1 cellular context compared by ENCODE assay signal in the genomic region with DNA sequence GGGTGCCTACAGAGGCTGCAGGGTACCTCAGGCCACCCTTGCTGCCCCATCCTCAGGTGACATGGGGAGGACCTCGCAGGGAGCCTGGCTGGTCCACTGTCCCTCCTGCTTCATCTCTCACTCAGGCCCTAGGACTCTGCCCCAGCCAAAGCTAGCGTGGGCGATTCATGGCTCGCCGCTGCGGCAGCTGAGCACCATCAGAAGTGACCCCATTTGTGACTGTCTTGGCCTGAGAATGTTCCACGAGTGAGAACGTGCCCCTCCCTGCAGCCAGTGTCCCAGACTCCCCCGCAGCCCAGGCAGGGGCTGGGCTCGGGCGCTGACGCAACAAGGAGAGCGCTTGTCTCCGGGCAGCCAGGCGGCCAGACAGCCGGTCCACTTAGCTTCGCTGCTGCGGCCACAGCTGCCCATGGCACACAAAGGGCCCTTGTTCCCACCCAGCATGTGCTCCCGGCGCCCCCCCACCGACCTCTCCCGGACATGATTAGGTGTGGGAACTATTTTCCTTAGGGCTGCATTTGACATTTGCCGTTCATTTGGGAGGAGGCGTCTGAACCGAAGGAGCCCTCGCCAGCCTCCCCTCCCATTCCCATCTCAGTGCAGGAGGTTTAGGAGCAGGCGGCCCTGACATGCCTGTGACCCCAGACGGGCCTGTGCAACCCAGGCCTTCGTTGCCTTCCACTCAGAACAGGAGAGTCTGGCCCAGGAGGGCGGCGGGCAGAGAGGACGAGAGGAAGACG.
TF ChIP-seq lines count a peak whose summit lies in the region.

No MANE protein-coding gene starts in this region.

TF ChIP-seq in HepG2, 621 proteins besides CTCF, POLR2A, EP300 and RAD21 (continued from another document and continues in another):
- TF ChIP-seq RAD51 (IDR thresholded peaks at IDR 0.05; ENCODE audit: borderline replicate concordance) (no peak), NRL (CRISPR knock-in tag; IDR thresholded peaks at IDR 0.05; ENCODE audit: borderline replicate concordance) (no peak), CHCHD3 (CRISPR knock-in tag; IDR thresholded peaks at IDR 0.05) (no peak), ZNF543 (CRISPR knock-in tag; IDR thresholded peaks at IDR 0.05) (no peak), CENPBD1 (CRISPR knock-in tag; IDR thresholded peaks at IDR 0.05; ENCODE audit: borderline replicate concordance, low read depth) (no peak), ZNF724P (CRISPR knock-in tag; IDR thresholded peaks at IDR 0.05; ENCODE audit: borderline replicate concordance) (no peak), TRIM24 (CRISPR knock-in tag; IDR thresholded peaks at IDR 0.05) (no peak), MIER2 (CRISPR knock-in tag; IDR thresholded peaks at IDR 0.05) (no peak), ZNF280B (CRISPR knock-in tag; IDR thresholded peaks at IDR 0.05; ENCODE audit: borderline replicate concordance) (0 out of 2 replicates have a peak, but pooled peaks have one; percentile 30), MBNL3 (CRISPR knock-in tag; conservative IDR thresholded peaks at IDR 0.05) (no peak), THAP11 (CRISPR knock-in tag; IDR thresholded peaks at IDR 0.05) (peak; percentile 50; the same call in 1 of the 2 replicates), ZNF780A (CRISPR knock-in tag; IDR thresholded peaks at IDR 0.05) (no peak; the same call in 1 of the 2 replicates), ZFP36L2 (CRISPR knock-in tag; IDR thresholded peaks at IDR 0.05) (no peak), USF2 (IDR thresholded peaks at IDR 0.05; ENCODE audit: low read depth, low read length) (no peak), USF2 (CRISPR knock-in tag; IDR thresholded peaks at IDR 0.05; ENCODE audit: borderline replicate concordance) (no peak; the same call in 1 of the 2 replicates), GLI4 (CRISPR knock-in tag; IDR thresholded peaks at IDR 0.05; ENCODE audit: borderline replicate concordance) (no peak), CCAR2 (optimal IDR thresholded peaks at IDR 0.05; ENCODE audit: low read depth, low read length) (no peak), POGZ (CRISPR knock-in tag; IDR thresholded peaks at IDR 0.05) (0 out of 2 replicates have a peak, but pooled peaks have one; percentile 14), ZSCAN31 (CRISPR knock-in tag; IDR thresholded peaks at IDR 0.05; ENCODE audit: low read depth) (0 out of 2 replicates have a peak, but pooled peaks have one; percentile 63), SRSF1 (optimal IDR thresholded peaks at IDR 0.05; ENCODE audit: low read depth, low read length) (no peak), FOXM1 (CRISPR knock-in tag; IDR thresholded peaks at IDR 0.05) (no peak), SNAPC2 (CRISPR knock-in tag; IDR thresholded peaks at IDR 0.05) (no peak), ATF7 (IDR thresholded peaks at IDR 0.05) (no peak), ATF7 (CRISPR knock-in tag; IDR thresholded peaks at IDR 0.05) (0 out of 2 replicates have a peak, but pooled peaks have one; percentile 29), THRA (CRISPR knock-in tag; IDR thresholded peaks at IDR 0.05; ENCODE audit: borderline replicate concordance) (peak; percentile 70; the same call in 1 of the 2 replicates), ZFP36 (IDR thresholded peaks at IDR 0.05; ENCODE audit: borderline replicate concordance, low read depth, low read length, partially characterized antibody) (no peak), ZNF615 (CRISPR knock-in tag; IDR thresholded peaks at IDR 0.05; ENCODE audit: borderline replicate concordance) (no peak), RXRB (CRISPR knock-in tag; IDR thresholded peaks at IDR 0.05; ENCODE audit: borderline replicate concordance) (no peak; the same call in 1 of the 2 replicates), HNF4G (IDR thresholded peaks at IDR 0.05; ENCODE audit: borderline replicate concordance, low read depth, low read length) (no peak; the same call in 1 of the 2 replicates), HNF4G (CRISPR knock-in tag; IDR thresholded peaks at IDR 0.05; ENCODE audit: borderline replicate concordance, low read depth) (no peak), BRD4 (CRISPR knock-in tag; IDR thresholded peaks at IDR 0.05) (no peak), ZNF776 (CRISPR knock-in tag; IDR thresholded peaks at IDR 0.05) (peak; percentile 9), HNRNPUL1 (IDR thresholded peaks at IDR 0.05; ENCODE audit: low read depth, low read length) (no peak), PREB (CRISPR knock-in tag; IDR thresholded peaks at IDR 0.05) (0 out of 2 replicates have a peak, but pooled peaks have one; percentile 57), ZSCAN20 (CRISPR knock-in tag; IDR thresholded peaks at IDR 0.05; ENCODE audit: borderline replicate concordance) (no peak), ERF (CRISPR knock-in tag; IDR thresholded peaks at IDR 0.05) (0 out of 2 replicates have a peak, but pooled peaks have one; percentile 25), RFXANK (CRISPR knock-in tag; IDR thresholded peaks at IDR 0.05) (no peak), TSC22D2 (CRISPR knock-in tag; IDR thresholded peaks at IDR 0.05; ENCODE audit: borderline replicate concordance) (no peak), TEAD2 (CRISPR knock-in tag; IDR thresholded peaks at IDR 0.05) (no peak), RBFOX2 (IDR thresholded peaks at IDR 0.05; ENCODE audit: low read depth, low read length) (peak; percentile 70)
- TF ChIP-seq, protein P1, sequence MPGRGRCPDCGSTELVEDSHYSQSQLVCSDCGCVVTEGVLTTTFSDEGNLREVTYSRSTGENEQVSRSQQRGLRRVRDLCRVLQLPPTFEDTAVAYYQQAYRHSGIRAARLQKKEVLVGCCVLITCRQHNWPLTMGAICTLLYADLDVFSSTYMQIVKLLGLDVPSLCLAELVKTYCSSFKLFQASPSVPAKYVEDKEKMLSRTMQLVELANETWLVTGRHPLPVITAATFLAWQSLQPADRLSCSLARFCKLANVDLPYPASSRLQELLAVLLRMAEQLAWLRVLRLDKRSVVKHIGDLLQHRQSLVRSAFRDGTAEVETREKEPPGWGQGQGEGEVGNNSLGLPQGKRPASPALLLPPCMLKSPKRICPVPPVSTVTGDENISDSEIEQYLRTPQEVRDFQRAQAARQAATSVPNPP (CRISPR knock-in tag; IDR thresholded peaks at IDR 0.05) = no peak
- TF ChIP-seq, protein P2, sequence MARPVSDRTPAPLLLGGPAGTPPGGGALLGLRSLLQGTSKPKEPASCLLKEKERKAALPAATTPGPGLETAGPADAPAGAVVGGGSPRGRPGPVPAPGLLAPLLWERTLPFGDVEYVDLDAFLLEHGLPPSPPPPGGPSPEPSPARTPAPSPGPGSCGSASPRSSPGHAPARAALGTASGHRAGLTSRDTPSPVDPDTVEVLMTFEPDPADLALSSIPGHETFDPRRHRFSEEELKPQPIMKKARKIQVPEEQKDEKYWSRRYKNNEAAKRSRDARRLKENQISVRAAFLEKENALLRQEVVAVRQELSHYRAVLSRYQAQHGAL (CRISPR knock-in tag; IDR thresholded peaks at IDR 0.05; ENCODE audit: not compliant biosample characterization) = no peak
- TF ChIP-seq, protein P3, sequence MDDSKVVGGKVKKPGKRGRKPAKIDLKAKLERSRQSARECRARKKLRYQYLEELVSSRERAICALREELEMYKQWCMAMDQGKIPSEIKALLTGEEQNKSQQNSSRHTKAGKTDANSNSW (CRISPR knock-in tag; IDR thresholded peaks at IDR 0.05; ENCODE audit: borderline replicate concordance) = peak; percentile 29; the same call in 1 of the 2 replicates
- TF ChIP-seq, protein P4, sequence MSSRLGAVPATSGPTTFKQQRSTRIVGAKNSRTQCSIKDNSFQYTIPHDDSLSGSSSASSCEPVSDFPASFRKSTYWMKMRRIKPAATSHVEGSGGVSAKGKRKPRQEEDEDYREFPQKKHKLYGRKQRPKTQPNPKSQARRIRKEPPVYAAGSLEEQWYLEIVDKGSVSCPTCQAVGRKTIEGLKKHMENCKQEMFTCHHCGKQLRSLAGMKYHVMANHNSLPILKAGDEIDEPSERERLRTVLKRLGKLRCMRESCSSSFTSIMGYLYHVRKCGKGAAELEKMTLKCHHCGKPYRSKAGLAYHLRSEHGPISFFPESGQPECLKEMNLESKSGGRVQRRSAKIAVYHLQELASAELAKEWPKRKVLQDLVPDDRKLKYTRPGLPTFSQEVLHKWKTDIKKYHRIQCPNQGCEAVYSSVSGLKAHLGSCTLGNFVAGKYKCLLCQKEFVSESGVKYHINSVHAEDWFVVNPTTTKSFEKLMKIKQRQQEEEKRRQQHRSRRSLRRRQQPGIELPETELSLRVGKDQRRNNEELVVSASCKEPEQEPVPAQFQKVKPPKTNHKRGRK (CRISPR knock-in tag; IDR thresholded peaks at IDR 0.05) = no peak
- TF ChIP-seq, protein P5, sequence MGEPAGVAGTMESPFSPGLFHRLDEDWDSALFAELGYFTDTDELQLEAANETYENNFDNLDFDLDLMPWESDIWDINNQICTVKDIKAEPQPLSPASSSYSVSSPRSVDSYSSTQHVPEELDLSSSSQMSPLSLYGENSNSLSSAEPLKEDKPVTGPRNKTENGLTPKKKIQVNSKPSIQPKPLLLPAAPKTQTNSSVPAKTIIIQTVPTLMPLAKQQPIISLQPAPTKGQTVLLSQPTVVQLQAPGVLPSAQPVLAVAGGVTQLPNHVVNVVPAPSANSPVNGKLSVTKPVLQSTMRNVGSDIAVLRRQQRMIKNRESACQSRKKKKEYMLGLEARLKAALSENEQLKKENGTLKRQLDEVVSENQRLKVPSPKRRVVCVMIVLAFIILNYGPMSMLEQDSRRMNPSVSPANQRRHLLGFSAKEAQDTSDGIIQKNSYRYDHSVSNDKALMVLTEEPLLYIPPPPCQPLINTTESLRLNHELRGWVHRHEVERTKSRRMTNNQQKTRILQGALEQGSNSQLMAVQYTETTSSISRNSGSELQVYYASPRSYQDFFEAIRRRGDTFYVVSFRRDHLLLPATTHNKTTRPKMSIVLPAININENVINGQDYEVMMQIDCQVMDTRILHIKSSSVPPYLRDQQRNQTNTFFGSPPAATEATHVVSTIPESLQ (CRISPR knock-in tag; conservative IDR thresholded peaks at IDR 0.05) = no peak
